Comparison of ENCODE assay signal across 8 cellular contexts in genomic region chr14:73740921-73741326, GRCh38. TPM values are rescaled to one million over a fixed set of nuclear protein-coding genes. Genes with fewer than 3 reads are reported as not detected.
A peak's percentile ranks its signal among the peaks of the same experiment; 100 is the strongest.
DNase-seq lines count a peak whose midpoint lies in the region; ATAC-seq and TF ChIP-seq lines count a peak whose summit lies in the region.

No MANE protein-coding gene starts in this region.

- H3K27me3 ChIP-seq in colonic mucosa (no peaks in the 10 kb centered on the region), uterus (no peaks in the 10 kb centered on the region), BE2C (no peaks in the 10 kb centered on the region)

- intact Hi-C loops in colonic mucosa (cut with DNase I), result no loop called here
- intact Hi-C loops in uterus (cut with DNase I; ENCODE audit: low total_unique reads), result no loop called here

- peaks cover 61% of the 10 kb centered on the region for H3K4me1 ChIP-seq in colonic mucosa
- H3K4me1 ChIP-seq in mesodermal cell (ENCODE audit: control insufficient read depth, insufficient read depth, low read length, poor library complexity, severe bottlenecking), result peaks cover 58% of the 10 kb centered on the region
- H3K4me1 ChIP-seq in uterus, result peaks cover 49 to 62% of the 10 kb centered on the region in 2 donors
- peaks cover 49% of the 10 kb centered on the region for H3K4me1 ChIP-seq in BE2C

- peaks cover 12% of the 10 kb centered on the region for H3K36me3 ChIP-seq in colonic mucosa
- H3K36me3 ChIP-seq in mesodermal cell (ENCODE audit: control insufficient read depth, insufficient read depth, low read length), result peaks cover 32% of the 10 kb centered on the region
- H3K36me3 ChIP-seq in uterus, result no peaks in the 10 kb centered on the region
- H3K36me3 ChIP-seq in BE2C, result peaks cover 25% of the 10 kb centered on the region

- no peak for TF ChIP-seq CTCF in colonic mucosa (IDR thresholded peaks at IDR 0.05)
- TF ChIP-seq CTCF in uterus (IDR thresholded peaks at IDR 0.05), result no peak
- no peak for TF ChIP-seq CTCF in BE2C (IDR thresholded peaks at IDR 0.05; ENCODE audit: low read depth, low read length)

- H3K9me3 ChIP-seq in colonic mucosa (no peaks in the 10 kb centered on the region), mesodermal cell (ENCODE audit: control insufficient read depth, low read length) (no peaks in the 10 kb centered on the region), uterus (no peaks in the 10 kb centered on the region), BE2C (no peaks in the 10 kb centered on the region)

- DNase-seq in AG08396 (ENCODE audit: low spot score) (peak; percentile 64), LHCN-M2 (ENCODE audit: low read depth) (peak; percentile 36), colonic mucosa (peak; percentile 96), uterus (peak; percentile 84 to 87), BE2C (no peak), NAMALWA (ENCODE audit: low spot score) (no peak)

- H3K9ac ChIP-seq in colonic mucosa (ENCODE audit: low read depth in 2 of 2, low read length in 2 of 2), result peak overlapping the region; percentile 74 to 97

- ATAC-seq in GM18517 (IDR thresholded peaks at IDR 0.05; ENCODE audit: unreplicated experiment), result no peak

- peak overlapping the region; percentile 92 for H3K27ac ChIP-seq in colonic mucosa
- H3K27ac ChIP-seq in mesodermal cell (ENCODE audit: low read depth, low read length, severe bottlenecking), result peak overlapping the region; percentile 87
- peak overlapping the region; percentile 89 to 92 for H3K27ac ChIP-seq in uterus

- peak overlapping the region; percentile 4 for H3K4me3 ChIP-seq in colonic mucosa
- H3K4me3 ChIP-seq in mesodermal cell (ENCODE audit: extremely low read depth, insufficient read depth, low read length, poor library complexity, severe bottlenecking), result peak overlapping the region; percentile 14
- peak overlapping the region; percentile 2 to 38 for H3K4me3 ChIP-seq in uterus
- H3K4me3 ChIP-seq in BE2C (ENCODE audit: low read depth, low read length), result no peak overlapping the region

- no peak for TF ChIP-seq POLR2A in uterus (IDR thresholded peaks at IDR 0.05)

- 69 to 76% methylated on average over 4 to 5 of the region's 6 CpGs for WGBS in mesodermal cell (ENCODE audit: insufficient coverage in 2 of 2), 2 experiments

RNA-seq across cellular contexts. Expression of gene PNMA1, which starts 26.7 kb away (rescaled TPM):
- total RNA-seq in LHCN-M2 (2014; rRNA removed), result 19.2 and 22.0 TPM in 2 replicates
- 64.2 TPM for polyA plus RNA-seq in LHCN-M2 (2012)
- 10 to 100 TPM; 13.4 to 28.3 TPM for total RNA-seq in colonic mucosa
- 37.4 TPM for polyA plus RNA-seq in mesodermal cell (2013, experiment 1 of 2)
- 35.1 TPM for polyA plus RNA-seq in mesodermal cell (2013, experiment 2 of 2)
- 10 to 100 TPM; 12.6 to 58.0 (median 39.4) TPM for total RNA-seq in uterus
- 93.5 TPM for polyA plus RNA-seq in BE2C (2012; ENCODE audit: insufficient read depth, insufficient read length, low read depth)

Comparison
In these comparisons a context has a peak if more than half of its experiments do, and no peak if none do; other contexts are left out.
1. DNase-seq: peak in AG08396 (single experiment), LHCN-M2 (single experiment), colonic mucosa (single experiment) and uterus (2 of 2); none in BE2C (single experiment) and NAMALWA (single experiment).
2. Peak in every context shown above with its lines, with median percentiles within 50 percentile points of each other: H3K27ac ChIP-seq.